In the genomic region with DNA sequence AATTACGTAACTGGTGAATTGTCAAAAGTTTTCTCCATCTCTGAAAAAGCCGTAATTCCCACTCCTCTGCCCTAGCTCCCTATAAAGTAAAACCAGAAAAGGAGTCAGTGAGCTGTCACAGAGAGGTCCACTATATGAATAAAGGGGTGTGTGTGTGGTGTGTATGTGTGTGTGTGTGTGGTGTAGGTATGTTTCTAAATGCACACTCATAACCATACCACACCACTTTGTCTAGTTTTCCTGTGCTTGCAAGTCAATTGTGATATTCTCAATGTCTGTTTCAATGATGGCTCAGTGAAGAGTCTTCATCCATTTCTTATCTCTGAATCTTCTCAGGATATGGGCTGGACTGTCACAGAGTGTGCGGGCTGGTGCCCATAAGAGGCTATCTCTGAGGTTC, we compare ENCODE assay signal across 19 cellular contexts. TPM values are rescaled to one million over a fixed set of nuclear protein-coding genes. Genes with fewer than 3 reads are reported as not detected.
A peak's percentile ranks its signal among the peaks of the same experiment; 100 is the strongest.
DNase-seq lines count a peak whose midpoint lies in the region; ATAC-seq, FAIRE-seq and TF ChIP-seq lines count a peak whose summit lies in the region.
"Had no signal": no experiment of that assay in that cellular context is flagged by ENCODE, and none has a peak within 500 bp of the region (broad histone marks: within the 10 kb centered on the region; RNA-seq: fewer than 3 reads in every experiment).

No MANE protein-coding gene starts in this region.

- no peak overlapping the region for H3K23ac ChIP-seq in H1 (ENCODE audit: insufficient read length)

- peak overlapping the region; percentile 91; the same call in 1 of the 2 replicates for H2BK12ac ChIP-seq in H1 (ENCODE audit: low read depth, low read length)

- no peaks in the 10 kb centered on the region for H3K36me3 ChIP-seq in HUES48 (ENCODE audit: control insufficient read depth, insufficient read depth, low read length)
- no peaks in the 10 kb centered on the region for H3K36me3 ChIP-seq in H1 (ENCODE audit: control insufficient read depth in 2 of 4, insufficient read depth in 4 of 4, low read length in 3 of 4)
- H3K36me3 ChIP-seq in BE2C, result no peaks in the 10 kb centered on the region

- FAIRE-seq in GM12891 (lab: Jason Lieb, UNC), result peak; percentile 33
- no peak for FAIRE-seq in H1 (lab: Jason Lieb, UNC)
- FAIRE-seq: A204.1, GM12892, GM19239, HepG2 had no signal

- H4K20me1 ChIP-seq in H1 (replicated peaks in 1 of 2; ENCODE audit: control insufficient read depth in 1 of 2, insufficient read depth in 2 of 2, low read length in 2 of 2), result no peaks in the 10 kb centered on the region

- no peak for TF ChIP-seq RAD21 in H1 (IDR thresholded peaks at IDR 0.05 in 1 of 2, conservative IDR thresholded peaks at IDR 0.05 in 1 of 2; ENCODE audit: low read depth in 2 of 2, low read length in 2 of 2)

- CTCF ChIA-PET in H1 (lab: Charles Lee; ENCODE audit: partially characterized antibody), result interaction anchor here (0.9 to 1.3 kb wide), 4 partner anchors 11 to 335 kb away, joined by 3 to 4 read pairs (median 3); no protein-coding TSS in a partner anchor
- CTCF ChIA-PET in activated CD8-positive, alpha-beta memory T cell treated with anti-CD3 and anti-CD28 coated beads, Interleukin-2, amount 10 ng/mL, durations not matched to agents 7 days and 5 days (lab: Charles Lee), result no interaction called here

- H3K4me3 ChIP-seq in HUES48 (ENCODE audit: low read depth, low read length), result peak overlapping the region; percentile 20; the same call in 1 of the 2 replicates
- no peak overlapping the region for H3K4me3 ChIP-seq in H1 (ENCODE audit: extremely low read depth in 1 of 4, insufficient read depth in 2 of 4, low read depth in 3 of 4, low read length in 4 of 4)
- H3K4me3 ChIP-seq in BE2C (ENCODE audit: low read depth, low read length), result no peak overlapping the region
- H3K4me3 ChIP-seq: GM23248 had no signal

- peak overlapping the region; percentile 55; the same call in 1 of the 2 replicates for H3K18ac ChIP-seq in H1 (ENCODE audit: extremely low read depth, low read length)

- H3K9me3 ChIP-seq in HUES48 (ENCODE audit: control insufficient read depth, insufficient read depth, low read length), result no peaks in the 10 kb centered on the region
- no peaks in the 10 kb centered on the region for H3K9me3 ChIP-seq in H1 (ENCODE audit: insufficient read depth in 2 of 2, low read depth in 1 of 2, low read length in 1 of 2)
- no peaks in the 10 kb centered on the region for H3K9me3 ChIP-seq in BE2C

- peak overlapping the region; percentile 83; the same call in 1 of the 2 replicates for H2BK20ac ChIP-seq in H1 (ENCODE audit: low read length)

- H3K14ac ChIP-seq in H1 (ENCODE audit: insufficient read length), result no peak overlapping the region

- peak overlapping the region; percentile 8; the same call in 1 of the 2 replicates for H2BK5ac ChIP-seq in H1 (ENCODE audit: low read depth, low read length)

- H4K8ac ChIP-seq in H1 (ENCODE audit: extremely low read depth, insufficient read depth, low read length), result no peak overlapping the region

- no peak overlapping the region for H3K27ac Mint-ChIP-seq in stimulated activated effector memory CD8-positive, alpha-beta T cell treated with anti-CD3 and anti-CD28 coated beads, Interleukin-12 subunit alpha, Interleukin-12 subunit beta, amount 100 ng/mL, for 72 hours
- no peak overlapping the region for H3K27ac Mint-ChIP-seq in activated CD8-positive, alpha-beta memory T cell treated with anti-CD3 and anti-CD28 coated beads, Interleukin-2, amount 10 ng/mL, durations not matched to agents 7 days and 5 days
- H3K27ac Mint-ChIP-seq: CD14-positive monocyte; CD8-positive, alpha-beta T cell; HFFc6 had no signal

- H3K27me3 ChIP-seq in HUES48 (ENCODE audit: control insufficient read depth, insufficient read depth, low read length) (no peaks in the 10 kb centered on the region), H1 (replicated peaks in 1 of 4; ENCODE audit: control insufficient read depth in 3 of 4, extremely low read depth in 1 of 4, insufficient read depth in 3 of 4, low read length in 3 of 4) (no peaks in the 10 kb centered on the region), BE2C (no peaks in the 10 kb centered on the region)

- no peak for TF ChIP-seq EP300 in H1 (IDR thresholded peaks at IDR 0.05; ENCODE audit: borderline replicate concordance in 1 of 2, low read depth in 2 of 2, low read length in 2 of 2)

- no peak overlapping the region for H3K9ac ChIP-seq in HUES48 (ENCODE audit: low read depth, low read length)
- H3K9ac ChIP-seq in H1 (replicated peaks in 1 of 4; ENCODE audit: extremely low read depth in 1 of 4, low read depth in 3 of 4, low read length in 3 of 4), result no peak overlapping the region
- H3K9ac ChIP-seq: GM23248, KMS-11 had no signal

- no peak overlapping the region for H3K4me3 Mint-ChIP-seq in stimulated activated effector memory CD8-positive, alpha-beta T cell treated with anti-CD3 and anti-CD28 coated beads, Interleukin-12 subunit alpha, Interleukin-12 subunit beta, amount 100 ng/mL, for 72 hours
- no peak overlapping the region for H3K4me3 Mint-ChIP-seq in activated CD8-positive, alpha-beta memory T cell treated with anti-CD3 and anti-CD28 coated beads, Interleukin-2, amount 10 ng/mL, durations not matched to agents 7 days and 5 days
- H3K4me3 Mint-ChIP-seq: CD14-positive monocyte; CD8-positive, alpha-beta T cell; HFFc6 had no signal

- no peaks in the 10 kb centered on the region for H3K79me1 ChIP-seq in H1 (ENCODE audit: low read depth, low read length)

- TF ChIP-seq CTCF in H1 (IDR thresholded peaks at IDR 0.05; ENCODE audit: control extremely low read depth in 1 of 3, insufficient read depth in 1 of 3, low read depth in 1 of 3, low read length in 3 of 3) (no peak), BE2C (IDR thresholded peaks at IDR 0.05; ENCODE audit: low read depth, low read length) (no peak)

- ATAC-seq in stimulated activated effector memory CD8-positive, alpha-beta T cell treated with anti-CD3 and anti-CD28 coated beads, Interleukin-12 subunit alpha, Interleukin-12 subunit beta, amount 100 ng/mL, for 72 hours, result peak; percentile 68
- ATAC-seq in activated CD8-positive, alpha-beta memory T cell treated with anti-CD3 and anti-CD28 coated beads, Interleukin-2, amount 10 ng/mL, durations not matched to agents 7 days and 5 days, result no peak
- ATAC-seq in Right ventricle myocardium inferior, result no peak
- ATAC-seq: CD8-positive, alpha-beta T cell; HepG2 had no signal

- H3K4me1 ChIP-seq in HUES48 (ENCODE audit: control insufficient read depth, insufficient read depth, low read length) (peaks cover 23% of the 10 kb centered on the region), H1 (replicated peaks in 1 of 4; ENCODE audit: control insufficient read depth in 3 of 4, insufficient read depth in 4 of 4, low read length in 3 of 4) (peaks cover 0 to 5% (median 2%) of the 10 kb centered on the region in 4 experiments; a peak in 3 of 7 replicates), BE2C (no peaks in the 10 kb centered on the region)

- no peak for TF ChIP-seq POLR2A in GM12891 (IDR thresholded peaks at IDR 0.05; ENCODE audit: low read depth, low read length)
- no peak for TF ChIP-seq POLR2A in H1 (IDR thresholded peaks at IDR 0.05; ENCODE audit: control extremely low read depth in 1 of 2, low read depth in 2 of 2, low read length in 2 of 2)

- DNase-seq in GM12891 (ENCODE audit: insufficient read length, low spot score) (no peak), H1 (ENCODE audit: low read depth in 1 of 2, low spot score in 2 of 2) (no peak), NCI-H524 (lab: John Stamatoyannopoulos, UW) (no peak), BE2C (no peak), Right ventricle myocardium inferior (ENCODE audit: missing footprints) (no peak)
- no peak for DNase-seq in stimulated activated effector memory CD8-positive, alpha-beta T cell treated with anti-CD3 and anti-CD28 coated beads, Interleukin-12 subunit alpha, Interleukin-12 subunit beta, amount 100 ng/mL, for 72 hours (ENCODE audit: low spot score in 2 of 2)
- no peak for DNase-seq in activated CD8-positive, alpha-beta memory T cell treated with anti-CD3 and anti-CD28 coated beads, Interleukin-2, amount 10 ng/mL, durations not matched to agents 7 days and 5 days
- DNase-seq: CD8-positive, alpha-beta T cell; DMS 273 treated with DMSO at 0.1 percent for 48 hours; GM23248; HCEC 1CT; HFFc6 had no signal

- no peak overlapping the region for H3K56ac ChIP-seq in H1 (replicated peaks; ENCODE audit: insufficient read length, low read depth, low read length)

- H3K36me3 Mint-ChIP-seq in stimulated activated effector memory CD8-positive, alpha-beta T cell treated with anti-CD3 and anti-CD28 coated beads, Interleukin-12 subunit alpha, Interleukin-12 subunit beta, amount 100 ng/mL, for 72 hours, result no peaks in the 10 kb centered on the region
- H3K36me3 Mint-ChIP-seq in activated CD8-positive, alpha-beta memory T cell treated with anti-CD3 and anti-CD28 coated beads, Interleukin-2, amount 10 ng/mL, durations not matched to agents 7 days and 5 days, result no peaks in the 10 kb centered on the region
- H3K36me3 Mint-ChIP-seq: CD14-positive monocyte; CD8-positive, alpha-beta T cell had no signal

- no peak overlapping the region for H2BK15ac ChIP-seq in H1 (ENCODE audit: low read length)

- no peak overlapping the region for H3K4ac ChIP-seq in H1 (replicated peaks; ENCODE audit: insufficient read length, low read depth, low read length)

- no peak overlapping the region for H3K27ac ChIP-seq in HUES48 (ENCODE audit: low read depth, low read length)
- H3K27ac ChIP-seq in H1 (ENCODE audit: low read depth, low read length), result no peak overlapping the region
- H3K27ac ChIP-seq: GM23248, KMS-11 had no signal

- 91% methylated on average over 3 of the region's 3 CpGs; no CpG with 5 or more reads in 1 of the 2 experiments for WGBS in H1 (ENCODE audit: extremely low coverage in 1 of 2, insufficient coverage in 1 of 2, insufficient read length in 1 of 2, insufficient replicate concordance in 2 of 2, low coverage in 1 of 2, low lambda C conversion rate in 2 of 2, missing lambda C conversion rate in 1 of 2), 2 experiments

- no peaks in the 10 kb centered on the region for H3K9me3 Mint-ChIP-seq in stimulated activated effector memory CD8-positive, alpha-beta T cell treated with anti-CD3 and anti-CD28 coated beads, Interleukin-12 subunit alpha, Interleukin-12 subunit beta, amount 100 ng/mL, for 72 hours
- no peaks in the 10 kb centered on the region for H3K9me3 Mint-ChIP-seq in activated CD8-positive, alpha-beta memory T cell treated with anti-CD3 and anti-CD28 coated beads, Interleukin-2, amount 10 ng/mL, durations not matched to agents 7 days and 5 days (ENCODE audit: low read depth)
- H3K9me3 Mint-ChIP-seq: CD8-positive, alpha-beta T cell; HFFc6 had no signal

- H4K91ac ChIP-seq in H1 (replicated peaks; ENCODE audit: insufficient read length, low read length), result no peak overlapping the region

- H3K4me1 Mint-ChIP-seq in stimulated activated effector memory CD8-positive, alpha-beta T cell treated with anti-CD3 and anti-CD28 coated beads, Interleukin-12 subunit alpha, Interleukin-12 subunit beta, amount 100 ng/mL, for 72 hours, result no peaks in the 10 kb centered on the region
- peaks cover 2% of the 10 kb centered on the region for H3K4me1 Mint-ChIP-seq in activated CD8-positive, alpha-beta memory T cell treated with anti-CD3 and anti-CD28 coated beads, Interleukin-2, amount 10 ng/mL, durations not matched to agents 7 days and 5 days
- H3K4me1 Mint-ChIP-seq: CD14-positive monocyte had no signal

- H2BK120ac ChIP-seq in H1 (replicated peaks; ENCODE audit: low read depth, low read length), result peak overlapping the region; percentile 35

- H4K5ac ChIP-seq in H1 (ENCODE audit: insufficient read length, low read depth, low read length), result no peak overlapping the region

- no peaks in the 10 kb centered on the region for H3K79me2 ChIP-seq in H1 (ENCODE audit: control insufficient read depth in 1 of 2, insufficient read depth in 2 of 2, low read length in 2 of 2)

- H2AK5ac ChIP-seq in H1 (ENCODE audit: low read depth, low read length), result no peak overlapping the region

- intact Hi-C loops in Right ventricle myocardium inferior (cut with DNase I), result no loop called here

- peaks cover 4% of the 10 kb centered on the region for H3K27me3 Mint-ChIP-seq in activated CD8-positive, alpha-beta memory T cell treated with anti-CD3 and anti-CD28 coated beads, Interleukin-2, amount 10 ng/mL, durations not matched to agents 7 days and 5 days

- POLR2A ChIA-PET in H1 (lab: Charles Lee; ENCODE audit: partially characterized antibody), result no interaction called here

- peak overlapping the region in 1 of 2 experiments; percentile 33; a peak in 1 of 4 replicates for H3K4me2 ChIP-seq in H1 (ENCODE audit: insufficient read depth in 1 of 2, low read depth in 2 of 2, low read length in 2 of 2)
- H3K4me2 ChIP-seq: KMS-11 had no signal

- H2AFZ ChIP-seq in H1 (ENCODE audit: low read length), result no peak overlapping the region
- H2AFZ ChIP-seq: GM23248 had no signal

- no peaks in the 10 kb centered on the region for H3K23me2 ChIP-seq in H1 (ENCODE audit: low read depth, low read length)

RNA-seq across cellular contexts. Expression of a gene that starts 54.8 kb away (rescaled TPM):
- 0.01 TPM for polyA plus RNA-seq in GM12891 (2012; ENCODE audit: low read depth, missing spikeins)
- total RNA-seq in H1 (2021; fragmentation: NEBNext Ultra II Directional; extraction: Animal tissue kit (Norgen Biotek cat#: 25700)), result 0.80 and 0.92 TPM in 2 replicates
- polyA plus RNA-seq in H1 (2011; rRNA removed), result 0.06 TPM in 2 replicates
- polyA plus RNA-seq in H1 (2011; cell fraction: cytosol; rRNA removed), result 0.10 TPM
- 0.06 TPM for polyA plus RNA-seq in H1 (2011; cell fraction: nucleus; rRNA removed)
- polyA plus RNA-seq in H1 (2012, experiment 1 of 2), result 0.07 to 0.18 TPM (median 0.07 TPM) in 4 replicates
- polyA plus RNA-seq in H1 (2012, experiment 2 of 2), result not detected
- 0.83 TPM for polyA plus RNA-seq in H1 (2013, experiment 1 of 2)
- 0.87 TPM for polyA plus RNA-seq in H1 (2013, experiment 2 of 2)
- polyA minus RNA-seq in H1 (2011; rRNA and poly(A)+ RNA removed), result 1.1 TPM in 1 of 2 replicates, not detected in the other
- polyA minus RNA-seq in H1 (2011; cell fraction: cytosol; rRNA and poly(A)+ RNA removed), result 1.5 TPM
- 1.2 TPM for polyA minus RNA-seq in H1 (2011; cell fraction: nucleus; rRNA and poly(A)+ RNA removed)
- total RNA-seq in activated CD8-positive, alpha-beta memory T cell treated with anti-CD3 and anti-CD28 coated beads, Interleukin-2, amount 10 ng/mL, durations not matched to agents 7 days and 5 days, result not detected
- polyA plus RNA-seq in BE2C (2012; ENCODE audit: insufficient read depth, insufficient read length, low read depth), result 0.86 TPM
- total RNA-seq in Right ventricle myocardium inferior, result 3.9 TPM
- total RNA-seq: CD8-positive, alpha-beta T cell had no signal
